ENCODE assay signal across 21 cellular contexts in genomic region chr5:58800410-58800809, GRCh38.
DNase-seq lines count a peak whose midpoint lies in the region; ATAC-seq and TF ChIP-seq lines count a peak whose summit lies in the region.
"Had no signal": no experiment of that assay in that cellular context is flagged by ENCODE, and none has a peak within 500 bp of the region (broad histone marks: within the 10 kb centered on the region; RNA-seq: fewer than 3 reads in every experiment).

No MANE protein-coding gene starts in this region.

- H3K9me3 Mint-ChIP-seq in GM23338: no peaks in the 10 kb centered on the region
- H3K9me3 Mint-ChIP-seq in activated naive CD4-positive, alpha-beta T cell treated with anti-CD3 and anti-CD28 coated beads for 36 hours: no peaks in the 10 kb centered on the region
- H3K9me3 Mint-ChIP-seq: CD4-positive, alpha-beta T cell; T-cell had no signal

- no peaks in the 10 kb centered on the region for H3F3A ChIP-seq in GM23338 (replicated peaks; ENCODE audit: low read depth)

- CTCF ChIA-PET in activated naive CD4-positive, alpha-beta T cell treated with anti-CD3 and anti-CD28 coated beads for 36 hours (lab: Charles Lee): no interaction called here

- H3K27ac Mint-ChIP-seq in GM23338: no peak overlapping the region
- no peak overlapping the region for H3K27ac Mint-ChIP-seq in activated naive CD4-positive, alpha-beta T cell treated with anti-CD3 and anti-CD28 coated beads for 36 hours
- H3K27ac Mint-ChIP-seq: CD4-positive, alpha-beta T cell; T-cell had no signal

- peak; percentile 82 for ATAC-seq in GM23338
- ATAC-seq: T-cell had no signal

- no peak overlapping the region for H3K4me2 ChIP-seq in GM23338

- no peak for TF ChIP-seq CTCF in GM23338 (conservative IDR thresholded peaks at IDR 0.05; ENCODE audit: low read depth in 2 of 2)

- no peaks in the 10 kb centered on the region for H3K9me2 ChIP-seq in GM23338 (ENCODE audit: insufficient read depth)

- intact Hi-C loops in activated naive CD4-positive, alpha-beta T cell treated with anti-CD3 and anti-CD28 coated beads for 36 hours (cut with micrococcal nuclease): no loop called here

- no peak overlapping the region for H3K27ac ChIP-seq in GM23338 (ENCODE audit: low read depth)
- H3K27ac ChIP-seq in iPS-18a (ENCODE audit: low read length): peak overlapping the region; percentile 16
- H3K27ac ChIP-seq: BLaER1 treated with 17β-estradiol and CSF1 and Interleukin-3, amounts not matched to agents 10 nM and 100 nM; SJSA1 had no signal

- H4K20me1 ChIP-seq in GM23338 (replicated peaks; ENCODE audit: insufficient read depth): no peaks in the 10 kb centered on the region
- H4K20me1 ChIP-seq: BLaER1 treated with 17β-estradiol and CSF1 and Interleukin-3, amounts not matched to agents 10 nM and 100 nM had no signal

- H3K79me2 ChIP-seq in GM23338 (replicated peaks; ENCODE audit: insufficient read depth): no peaks in the 10 kb centered on the region

- H3K4me1 Mint-ChIP-seq in GM23338: peaks cover 38% of the 10 kb centered on the region
- peaks cover 4% of the 10 kb centered on the region for H3K4me1 Mint-ChIP-seq in activated naive CD4-positive, alpha-beta T cell treated with anti-CD3 and anti-CD28 coated beads for 36 hours (ENCODE audit: low read depth)
- H3K4me1 Mint-ChIP-seq: T-cell had no signal

- H2AFZ ChIP-seq in GM23338: no peak overlapping the region

- no peaks in the 10 kb centered on the region for H3K36me3 Mint-ChIP-seq in GM23338 (ENCODE audit: low read depth)
- H3K36me3 Mint-ChIP-seq in activated naive CD4-positive, alpha-beta T cell treated with anti-CD3 and anti-CD28 coated beads for 36 hours (ENCODE audit: low read depth): no peaks in the 10 kb centered on the region
- H3K36me3 Mint-ChIP-seq: T-cell had no signal

- DNase-seq in GM23338 (ENCODE audit: low spot score) (no peak), NCI-H146 (lab: John Stamatoyannopoulos, UW) (peak; percentile 88), NCI-H69 (lab: John Stamatoyannopoulos, UW) (peak; percentile 97), NCI-H526 treated with DMSO at 0.1 percent for 48 hours (lab: John Stamatoyannopoulos, UW) (no peak)
- no peak for DNase-seq in activated CD4-positive, alpha-beta T cell treated with anti-CD3 and anti-CD28 coated beads, Interleukin-2, amount 50 U/mL, for 1 hour
- no peak for DNase-seq in activated naive CD4-positive, alpha-beta T cell treated with anti-CD3 and anti-CD28 coated beads for 36 hours
- DNase-seq: AML-193; CD4-positive, alpha-beta T cell; DMS79; GF-D8; NCI-H1048; NCI-H1436; NCI-H1930; NCI-H2171; NCI-H524; Right ventricle myocardium superior; RPMI8226; T-cell had no signal

- H3K4me3 Mint-ChIP-seq in GM23338: no peak overlapping the region
- H3K4me3 Mint-ChIP-seq in activated naive CD4-positive, alpha-beta T cell treated with anti-CD3 and anti-CD28 coated beads for 36 hours: no peak overlapping the region
- H3K4me3 Mint-ChIP-seq: CD4-positive, alpha-beta T cell; T-cell had no signal

- H3K27me3 Mint-ChIP-seq in GM23338 (ENCODE audit: insufficient read depth, low read depth, poor library complexity): no peaks in the 10 kb centered on the region
- H3K27me3 Mint-ChIP-seq in activated naive CD4-positive, alpha-beta T cell treated with anti-CD3 and anti-CD28 coated beads for 36 hours (ENCODE audit: low read depth): peaks cover 8% of the 10 kb centered on the region

- H3K27me3 ChIP-seq in GM23338 (ENCODE audit: insufficient read depth): no peaks in the 10 kb centered on the region
- no peaks in the 10 kb centered on the region for H3K27me3 ChIP-seq in iPS-18a (ENCODE audit: control insufficient read depth, insufficient read depth, low read length)
- H3K27me3 ChIP-seq: BLaER1 treated with 17β-estradiol and CSF1 and Interleukin-3, amounts not matched to agents 10 nM and 100 nM had no signal

- H3K4me3 ChIP-seq in GM23338: no peak overlapping the region
- H3K4me3 ChIP-seq in iPS-18a (ENCODE audit: low read length): peak overlapping the region; percentile 26
- H3K4me3 ChIP-seq: BLaER1 treated with 17β-estradiol and CSF1 and Interleukin-3, amounts not matched to agents 10 nM and 100 nM; SJSA1 had no signal

- H3K4me1 ChIP-seq in GM23338 (ENCODE audit: insufficient read depth) (0 out of 2 replicates have a peak, but pooled peaks cover 6% of the 10 kb centered on the region), iPS-18a (ENCODE audit: control insufficient read depth, low read depth, low read length) (peaks cover 35% of the 10 kb centered on the region)
- H3K4me1 ChIP-seq: SJSA1 had no signal

- no peaks in the 10 kb centered on the region for H3K36me3 ChIP-seq in GM23338 (ENCODE audit: insufficient read depth)
- no peaks in the 10 kb centered on the region for H3K36me3 ChIP-seq in iPS-18a (ENCODE audit: control insufficient read depth, low read depth, low read length)
- H3K36me3 ChIP-seq: BLaER1 treated with 17β-estradiol and CSF1 and Interleukin-3, amounts not matched to agents 10 nM and 100 nM; SJSA1 had no signal

- no peaks in the 10 kb centered on the region for H3K9me3 ChIP-seq in iPS-18a (ENCODE audit: control insufficient read depth, low read depth, low read length)
- H3K9me3 ChIP-seq: BLaER1 treated with 17β-estradiol and CSF1 and Interleukin-3, amounts not matched to agents 10 nM and 100 nM; SJSA1 had no signal

- no peak overlapping the region for H3K9ac ChIP-seq in iPS-18a (ENCODE audit: low read length)
- H3K9ac ChIP-seq: BLaER1 treated with 17β-estradiol and CSF1 and Interleukin-3, amounts not matched to agents 10 nM and 100 nM had no signal

TF ChIP-seq in GM23338, 12 proteins besides CTCF, POLR2A, EP300 and RAD21 (continues in another document):
- TF ChIP-seq ZNF114 (CRISPR knock-in tag; IDR thresholded peaks at IDR 0.05) (no peak), EZH2phosphoT487 (IDR thresholded peaks at IDR 0.05; ENCODE audit: unreplicated experiment) (no peak), ETS1 (IDR thresholded peaks at IDR 0.05) (no peak), EZH2 (IDR thresholded peaks at IDR 0.05; ENCODE audit: low read depth, unreplicated experiment) (no peak), NANOG (IDR thresholded peaks at IDR 0.05; ENCODE audit: borderline replicate concordance) (no peak)

Comparison
In these comparisons a context has a peak if more than half of its experiments do, and no peak if none do; other contexts are left out.
1. DNase-seq: peak in NCI-H146 (single experiment) and NCI-H69 (single experiment); none in GM23338 (single experiment), NCI-H526 treated with DMSO at 0.1 percent for 48 hours (single experiment), activated CD4-positive, alpha-beta T cell treated with anti-CD3 and anti-CD28 coated beads, Interleukin-2, amount 50 U/mL, for 1 hour (single experiment) and activated naive CD4-positive, alpha-beta T cell treated with anti-CD3 and anti-CD28 coated beads for 36 hours (single experiment).